8 cellular contexts compared by ENCODE assay signal in the genomic region with DNA sequence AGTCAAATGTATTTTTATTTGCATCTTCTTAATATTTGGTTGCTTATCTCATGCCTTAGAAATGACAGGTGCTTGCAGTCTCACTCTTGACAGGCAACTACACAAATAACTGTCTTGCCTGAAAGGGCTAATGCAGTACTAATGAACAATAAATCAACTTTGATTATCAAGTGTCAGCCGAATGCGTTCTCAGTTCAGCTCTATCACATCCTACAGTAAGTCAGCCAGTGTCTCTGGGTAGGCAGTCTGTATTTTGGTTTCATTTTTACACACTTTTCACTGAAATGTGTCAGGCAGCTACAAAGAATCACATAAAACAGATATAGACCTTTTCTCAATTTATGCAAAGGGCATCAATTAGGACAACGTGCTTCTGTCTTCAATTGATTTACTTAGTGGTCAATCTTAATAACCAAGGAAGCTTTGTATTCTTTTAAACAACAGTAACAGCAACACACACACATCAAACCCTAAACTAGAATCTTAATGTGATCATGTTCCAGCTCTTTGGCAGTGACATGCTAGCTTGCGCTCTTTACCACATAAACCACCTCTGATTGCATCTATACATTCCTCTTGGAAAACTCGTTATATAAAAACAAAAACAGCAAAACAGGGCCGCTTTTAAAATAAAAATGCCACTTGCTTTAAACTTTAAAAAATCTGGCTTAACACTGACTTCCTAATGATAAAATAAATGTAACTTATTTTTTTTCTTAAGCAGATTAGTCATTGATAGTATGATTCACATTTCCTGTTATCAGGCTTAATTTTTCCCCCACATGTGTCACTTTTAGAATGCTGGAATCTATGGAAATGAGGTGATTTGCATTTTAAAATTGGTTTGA.
DNase-seq lines count a peak whose midpoint lies in the region; ATAC-seq, FAIRE-seq and TF ChIP-seq lines count a peak whose summit lies in the region.

No MANE protein-coding gene starts in this region.

- H3K4me1 ChIP-seq in suprapubic skin, result peaks cover 79% of the 10 kb centered on the region

- H3K36me3 Mint-ChIP-seq in activated T-cell treated with anti-CD3 and anti-CD28 coated beads, Interleukin-2, amount 50 U/mL, for 4 hours (ENCODE audit: insufficient read depth), result peaks cover 24% of the 10 kb centered on the region
- peaks cover 37% of the 10 kb centered on the region for H3K36me3 Mint-ChIP-seq in activated T-cell treated with anti-CD3 and anti-CD28 coated beads, Interleukin-2, amount 50 U/mL, for 24 hours (ENCODE audit: low read depth)
- peaks cover 22% of the 10 kb centered on the region for H3K36me3 Mint-ChIP-seq in activated naive CD4-positive, alpha-beta T cell treated with anti-CD3 and anti-CD28 coated beads, Interleukin-2, amount 10 ng/mL, durations not matched to agents 7 days and 5 days

- no peak for TF ChIP-seq CTCF in suprapubic skin (IDR thresholded peaks at IDR 0.05)

- H3K4me3 Mint-ChIP-seq in activated T-cell treated with anti-CD3 and anti-CD28 coated beads, Interleukin-2, amount 50 U/mL, for 4 hours, result no peak overlapping the region
- H3K4me3 Mint-ChIP-seq in activated T-cell treated with anti-CD3 and anti-CD28 coated beads, Interleukin-2, amount 50 U/mL, for 24 hours, result no peak overlapping the region
- no peak overlapping the region for H3K4me3 Mint-ChIP-seq in activated naive CD4-positive, alpha-beta T cell treated with anti-CD3 and anti-CD28 coated beads, Interleukin-2, amount 10 ng/mL, durations not matched to agents 7 days and 5 days

- H3K9me3 ChIP-seq in suprapubic skin, result no peaks in the 10 kb centered on the region

- FAIRE-seq in urothelium cell line (lab: Jason Lieb, UNC), result no peak

- no peaks in the 10 kb centered on the region for H3K36me3 ChIP-seq in suprapubic skin

- TF ChIP-seq EP300 in suprapubic skin (IDR thresholded peaks at IDR 0.05), result no peak

- H3K27me3 Mint-ChIP-seq in activated T-cell treated with anti-CD3 and anti-CD28 coated beads, Interleukin-2, amount 50 U/mL, for 4 hours (ENCODE audit: low read depth), result no peaks in the 10 kb centered on the region
- no peaks in the 10 kb centered on the region for H3K27me3 Mint-ChIP-seq in activated T-cell treated with anti-CD3 and anti-CD28 coated beads, Interleukin-2, amount 50 U/mL, for 24 hours
- no peaks in the 10 kb centered on the region for H3K27me3 Mint-ChIP-seq in activated naive CD4-positive, alpha-beta T cell treated with anti-CD3 and anti-CD28 coated beads, Interleukin-2, amount 10 ng/mL, durations not matched to agents 7 days and 5 days

- H3K27ac ChIP-seq in suprapubic skin, result peak overlapping the region; percentile 93

- H3K27ac Mint-ChIP-seq in activated T-cell treated with anti-CD3 and anti-CD28 coated beads, Interleukin-2, amount 50 U/mL, for 24 hours, result no peak overlapping the region
- no peak overlapping the region for H3K27ac Mint-ChIP-seq in activated naive CD4-positive, alpha-beta T cell treated with anti-CD3 and anti-CD28 coated beads, Interleukin-2, amount 10 ng/mL, durations not matched to agents 7 days and 5 days

- peak; percentile 36 to 37 for ATAC-seq in activated T-cell treated with anti-CD3 and anti-CD28 coated beads, Interleukin-2, amount 50 U/mL, for 4 hours
- peak; percentile 40 for ATAC-seq in HG03558 (IDR thresholded peaks at IDR 0.05; ENCODE audit: extremely low read depth, unreplicated experiment)

- CTCF ChIA-PET in activated naive CD4-positive, alpha-beta T cell treated with anti-CD3 and anti-CD28 coated beads, Interleukin-2, amount 10 ng/mL, durations not matched to agents 7 days and 5 days (lab: Charles Lee), result interaction anchor here (0.8 to 1.2 kb wide), 3 partner anchors 54 to 513 kb away, joined by 3 to 4 read pairs (median 3); no protein-coding TSS in a partner anchor

- H3K4me1 Mint-ChIP-seq in activated T-cell treated with anti-CD3 and anti-CD28 coated beads, Interleukin-2, amount 50 U/mL, for 4 hours (ENCODE audit: low read depth), result peaks cover 61% of the 10 kb centered on the region
- H3K4me1 Mint-ChIP-seq in activated T-cell treated with anti-CD3 and anti-CD28 coated beads, Interleukin-2, amount 50 U/mL, for 24 hours (ENCODE audit: low read depth), result peaks cover 67% of the 10 kb centered on the region
- H3K4me1 Mint-ChIP-seq in activated naive CD4-positive, alpha-beta T cell treated with anti-CD3 and anti-CD28 coated beads, Interleukin-2, amount 10 ng/mL, durations not matched to agents 7 days and 5 days, result peaks cover 66% of the 10 kb centered on the region

- H3K4me3 ChIP-seq in suprapubic skin, result peak overlapping the region; percentile 74

- H3K9me3 Mint-ChIP-seq in activated T-cell treated with anti-CD3 and anti-CD28 coated beads, Interleukin-2, amount 50 U/mL, for 4 hours, result no peaks in the 10 kb centered on the region
- H3K9me3 Mint-ChIP-seq in activated T-cell treated with anti-CD3 and anti-CD28 coated beads, Interleukin-2, amount 50 U/mL, for 24 hours, result no peaks in the 10 kb centered on the region
- H3K9me3 Mint-ChIP-seq in activated naive CD4-positive, alpha-beta T cell treated with anti-CD3 and anti-CD28 coated beads, Interleukin-2, amount 10 ng/mL, durations not matched to agents 7 days and 5 days, result no peaks in the 10 kb centered on the region

- WGBS in suprapubic skin, result 23% methylated on average over 6 of the region's 6 CpGs

- TF ChIP-seq POLR2A in suprapubic skin (IDR thresholded peaks at IDR 0.05), result no peak

- DNase-seq in activated T-cell treated with anti-CD3 and anti-CD28 coated beads, Interleukin-2, amount 50 U/mL, for 4 hours, result no peak
- no peak for DNase-seq in activated T-cell treated with anti-CD3 and anti-CD28 coated beads, Interleukin-2, amount 50 U/mL, for 24 hours
- DNase-seq in activated naive CD4-positive, alpha-beta T cell treated with anti-CD3 and anti-CD28 coated beads, Interleukin-2, amount 10 ng/mL, durations not matched to agents 7 days and 5 days, result peak; percentile 36
- DNase-seq in iris pigment epithelial cell (ENCODE audit: low read depth) (peak; percentile 67), suprapubic skin (ENCODE audit: low spot score in 2 of 2) (no peak), urothelium cell line (ENCODE audit: low spot score) (no peak)
- DNase-seq in stimulated activated CD8-positive, alpha-beta memory T cell treated with anti-CD3 and anti-CD28 coated beads, Interleukin-4, amount 100 ng/mL, for 48 hours, result no peak

- H3K27me3 ChIP-seq in suprapubic skin, result no peaks in the 10 kb centered on the region

Comparison
In these comparisons a context has a peak if more than half of its experiments do, and no peak if none do; other contexts are left out.
1. DNase-seq: peak in activated naive CD4-positive, alpha-beta T cell treated with anti-CD3 and anti-CD28 coated beads, Interleukin-2, amount 10 ng/mL, durations not matched to agents 7 days and 5 days (single experiment) and iris pigment epithelial cell (single experiment); none in activated T-cell treated with anti-CD3 and anti-CD28 coated beads, Interleukin-2, amount 50 U/mL, for 4 hours (single experiment), activated T-cell treated with anti-CD3 and anti-CD28 coated beads, Interleukin-2, amount 50 U/mL, for 24 hours (single experiment), suprapubic skin (0 of 2), stimulated activated CD8-positive, alpha-beta memory T cell treated with anti-CD3 and anti-CD28 coated beads, Interleukin-4, amount 100 ng/mL, for 48 hours (single experiment) and urothelium cell line (single experiment).